In the genomic region with DNA sequence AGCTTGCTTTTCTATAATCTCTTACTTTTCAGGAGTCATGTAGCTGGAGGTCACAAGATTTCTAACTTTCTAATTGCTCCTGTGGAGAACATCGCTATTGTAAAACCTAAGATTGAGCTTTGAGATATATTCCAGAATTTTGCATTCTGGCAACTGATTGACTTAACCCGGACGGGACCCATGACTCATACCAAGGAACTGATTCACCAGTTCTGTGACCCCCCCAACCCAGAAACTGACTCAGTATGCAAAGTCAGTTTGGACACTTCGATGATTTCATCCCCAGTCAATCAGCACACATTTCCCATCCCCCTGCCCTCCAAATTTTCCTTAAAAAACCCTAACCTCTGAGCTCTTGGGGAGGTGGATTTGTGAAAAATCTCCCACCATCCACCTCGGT, we compare ENCODE assay signal across 16 cellular contexts.
A peak's percentile ranks its signal among the peaks of the same experiment; 100 is the strongest.
DNase-seq lines count a peak whose midpoint lies in the region; TF ChIP-seq lines count a peak whose summit lies in the region.
"Had no signal": no experiment of that assay in that cellular context is flagged by ENCODE, and none has a peak within 500 bp of the region (broad histone marks: within the 10 kb centered on the region; RNA-seq: fewer than 3 reads in every experiment).

No MANE protein-coding gene starts in this region.

- no peaks in the 10 kb centered on the region for H3K27me3 ChIP-seq in adipocyte (replicated peaks; ENCODE audit: control insufficient read depth, insufficient read depth, low read length)
- H3K27me3 ChIP-seq: left lung, thyroid gland had no signal

- WGBS in lower leg skin, 2 donors = 80 to 81% methylated on average over 5 of the region's 5 CpGs

- H3K9me3 ChIP-seq in adipocyte (ENCODE audit: control insufficient read depth, low read length) = no peaks in the 10 kb centered on the region
- H3K9me3 ChIP-seq: thyroid gland had no signal

- no peaks in the 10 kb centered on the region for H3K36me3 ChIP-seq in adipocyte (ENCODE audit: control insufficient read depth, insufficient read depth, low read length, severe bottlenecking)
- H3K36me3 ChIP-seq: left lung, thyroid gland had no signal

- no peak overlapping the region for H3K9ac ChIP-seq in adipocyte (ENCODE audit: low read length)

- TF ChIP-seq CTCF in lower leg skin (IDR thresholded peaks at IDR 0.05) = no peak

- H3K4me3 ChIP-seq in adipocyte (ENCODE audit: low read length) = no peak overlapping the region
- no peak overlapping the region for H3K4me3 ChIP-seq in lower leg skin (ENCODE audit: low read depth, poor library complexity, severe bottlenecking)
- H3K4me3 ChIP-seq: left lung, thyroid gland had no signal

- TF ChIP-seq POLR2A in lower leg skin (IDR thresholded peaks at IDR 0.05) = no peak

- peaks cover 11% of the 10 kb centered on the region for H3K4me1 ChIP-seq in adipocyte (ENCODE audit: control insufficient read depth, insufficient read depth, low read length)
- H3K4me1 ChIP-seq: left lung, thyroid gland had no signal

- peak; percentile 9 for DNase-seq in NK-92 treated with Interleukin-12 subunit alpha and Interleukin-12 subunit beta, amount 100 ng/mL, for 24 hours (lab: John Stamatoyannopoulos, UW)
- DNase-seq in NK-92 (lab: John Stamatoyannopoulos, UW; ENCODE audit: unreplicated experiment) (no peak), adipocyte (ENCODE audit: low read depth) (peak; percentile 48), fibroblast of the conjunctiva (ENCODE audit: low read depth) (peak; percentile 53), lower leg skin (ENCODE audit: low spot score in 2 of 2) (no peak), T-helper 2 cell (no peak), NCI-H345 treated with DMSO at 0.1 percent for 48 hours (lab: John Stamatoyannopoulos, UW; ENCODE audit: unreplicated experiment) (no peak), D341Med (ENCODE audit: low spot score) (no peak)
- DNase-seq: activated CD8-positive, alpha-beta T cell treated with anti-CD3 and anti-CD28 coated beads, Interleukin-2, amount 10 ng/mL, durations not matched to agents 7 days and 5 days; activated naive CD4-positive, alpha-beta T cell treated with anti-CD3 and anti-CD28 coated beads for 36 hours; head of caudate nucleus; left lung; NCI-H345; nephron progenitor cell; T-helper 9 cell; thyroid gland had no signal

- intact Hi-C loops in lower leg skin (cut with DNase I; ENCODE audit: low total_unique reads) = no loop called here

Comparison
In these comparisons a context has a peak if more than half of its experiments do, and no peak if none do; other contexts are left out.
1. DNase-seq: peak in NK-92 treated with Interleukin-12 subunit alpha and Interleukin-12 subunit beta, amount 100 ng/mL, for 24 hours (single experiment), adipocyte (single experiment) and fibroblast of the conjunctiva (single experiment); none in NK-92 (single experiment), lower leg skin (0 of 2), T-helper 2 cell (0 of 5), NCI-H345 treated with DMSO at 0.1 percent for 48 hours (single experiment) and D341Med (single experiment).